8 cellular contexts compared by ENCODE assay signal in genomic region chr16:84514874-84515835, GRCh38. TPM values are rescaled to one million over a fixed set of nuclear protein-coding genes. Genes with fewer than 3 reads are reported as not detected.
DNase-seq lines count a peak whose midpoint lies in the region; ATAC-seq and TF ChIP-seq lines count a peak whose summit lies in the region.

No MANE protein-coding gene starts in this region.

- H3K9me3 Mint-ChIP-seq in mesothelial cell of epicardium, result no peaks in the 10 kb centered on the region

- H3K27me3 ChIP-seq in upper lobe of left lung, result no peaks in the 10 kb centered on the region

- no peaks in the 10 kb centered on the region for H3K36me3 ChIP-seq in upper lobe of left lung

- 68 to 74% methylated on average over 17 to 26 of the region's 26 CpGs for WGBS in upper lobe of left lung, 2 donors

- H3K27me3 Mint-ChIP-seq in mesothelial cell of epicardium (ENCODE audit: low read depth), result no peaks in the 10 kb centered on the region

- DNase-seq in NK-92 (lab: John Stamatoyannopoulos, UW; ENCODE audit: unreplicated experiment), result peak; percentile 21
- peak; percentile 79 for DNase-seq in activated T-cell treated with anti-CD3 and anti-CD28 coated beads, Interleukin-2, amount 50 U/mL, for 1 hour
- DNase-seq in mesothelial cell of epicardium (ENCODE audit: low spot score in 2 of 2, unreplicated experiment in 2 of 2), result no peak
- peak in 1 of 2 donors; percentile 83 for DNase-seq in upper lobe of left lung
- DNase-seq in hippocampal formation (lab: John Stamatoyannopoulos, UW), result no peak
- no peak for DNase-seq in ureter (ENCODE audit: low spot score)

- H3K4me1 ChIP-seq in upper lobe of left lung, result peaks cover 0 to 13% (median 8%) of the 10 kb centered on the region in 4 donors

- no peak overlapping the region for H3K4me3 Mint-ChIP-seq in mesothelial cell of epicardium

- peak overlapping the region; percentile 90 for H3K27ac Mint-ChIP-seq in mesothelial cell of epicardium

- H3K9me3 ChIP-seq in upper lobe of left lung, result no peaks in the 10 kb centered on the region

- TF ChIP-seq POLR2A in upper lobe of left lung (IDR thresholded peaks at IDR 0.05), result peak in 1 of 4 donors; percentile 20

- peak overlapping the region in 3 of 4 donors; percentile 18 to 52 (median 36) for H3K27ac ChIP-seq in upper lobe of left lung

- H3K36me3 Mint-ChIP-seq in mesothelial cell of epicardium, result no peaks in the 10 kb centered on the region

- ATAC-seq in GM18520 (IDR thresholded peaks at IDR 0.05; ENCODE audit: unreplicated experiment) (peak; percentile 88), HG02798 (IDR thresholded peaks at IDR 0.05; ENCODE audit: poor library complexity, unreplicated experiment) (peak; percentile 88), upper lobe of left lung (ENCODE audit: low FRiP score in 2 of 2) (peak; percentile 34 to 59)

- H3K4me1 Mint-ChIP-seq in mesothelial cell of epicardium, result peaks cover 53% of the 10 kb centered on the region

- no peak for TF ChIP-seq EP300 in upper lobe of left lung (IDR thresholded peaks at IDR 0.05)

- no peak for TF ChIP-seq CTCF in mesothelial cell of epicardium (IDR thresholded peaks at IDR 0.05; ENCODE audit: unreplicated experiment)
- no peak for TF ChIP-seq CTCF in upper lobe of left lung (IDR thresholded peaks at IDR 0.05)

- no peak overlapping the region for H3K4me3 ChIP-seq in upper lobe of left lung

RNA-seq across cellular contexts. Expression of gene MEAK7, which starts 10.7 kb away (rescaled TPM):
- 37.9 to 42.7 TPM (median 39.6 TPM) in 3 replicates for total RNA-seq in mesothelial cell of epicardium
- 10 to 100 TPM in 5 of 6 donors, 1 to 10 TPM in 1; 8.5 to 32.8 (median 12.2) TPM for total RNA-seq in upper lobe of left lung
- total RNA-seq in ureter, result 53.9 TPM

Comparison
In these comparisons a context has a peak if more than half of its experiments do, and no peak if none do; other contexts are left out.
1. DNase-seq: peak in NK-92 (single experiment) and activated T-cell treated with anti-CD3 and anti-CD28 coated beads, Interleukin-2, amount 50 U/mL, for 1 hour (single experiment); none in mesothelial cell of epicardium (0 of 2), hippocampal formation (0 of 2) and ureter (single experiment).
2. Peak in every context shown above with its lines, with median percentiles within 50 percentile points of each other: ATAC-seq.